1 cellular context compared by ENCODE assay signal in genomic region chr2:26721267-26722032, GRCh38.
TF ChIP-seq lines count a peak whose summit lies in the region.

No MANE protein-coding gene starts in this region.

TF ChIP-seq in HepG2, 621 proteins besides CTCF, POLR2A, EP300 and RAD21 (continued from another document and continues in another):
- TF ChIP-seq KIAA2018 (CRISPR knock-in tag; IDR thresholded peaks at IDR 0.05; ENCODE audit: borderline replicate concordance) (no peak), MLLT10 (CRISPR knock-in tag; IDR thresholded peaks at IDR 0.05) (no peak), CREB3 (CRISPR knock-in tag; IDR thresholded peaks at IDR 0.05) (no peak), SATB2 (CRISPR knock-in tag; IDR thresholded peaks at IDR 0.05) (no peak), PCBP1 (IDR thresholded peaks at IDR 0.05; ENCODE audit: borderline replicate concordance, low read depth, low read length) (no peak), ZNF337 (CRISPR knock-in tag; IDR thresholded peaks at IDR 0.05; ENCODE audit: borderline replicate concordance, low read depth) (no peak), GLI4 (CRISPR knock-in tag; IDR thresholded peaks at IDR 0.05; ENCODE audit: borderline replicate concordance) (no peak), FOXA1 (IDR thresholded peaks at IDR 0.05) (no peak), FOXA1 (CRISPR knock-in tag; IDR thresholded peaks at IDR 0.05) (peak; percentile 98), TARDBP (CRISPR knock-in tag; IDR thresholded peaks at IDR 0.05) (peak; percentile 63; the same call in 1 of the 2 replicates), HMGXB4 (CRISPR knock-in tag; IDR thresholded peaks at IDR 0.05; ENCODE audit: borderline replicate concordance in 1 of 2, low read depth in 1 of 2) (no peak), SP140L (CRISPR knock-in tag; IDR thresholded peaks at IDR 0.05; ENCODE audit: borderline replicate concordance) (no peak), ZNF333 (CRISPR knock-in tag; IDR thresholded peaks at IDR 0.05; ENCODE audit: borderline replicate concordance) (no peak), MTA3 (CRISPR knock-in tag; IDR thresholded peaks at IDR 0.05) (no peak), MXD4 (CRISPR knock-in tag; IDR thresholded peaks at IDR 0.05) (no peak), BRD4 (CRISPR knock-in tag; IDR thresholded peaks at IDR 0.05) (no peak), ESRRA (CRISPR knock-in tag; IDR thresholded peaks at IDR 0.05; ENCODE audit: low read depth) (peak; percentile 71), IKZF1 (IDR thresholded peaks at IDR 0.05) (no peak), ZNF687 (CRISPR knock-in tag; IDR thresholded peaks at IDR 0.05) (peak; percentile 46), GPN1 (CRISPR knock-in tag; IDR thresholded peaks at IDR 0.05; ENCODE audit: borderline replicate concordance) (no peak), ZNF75D (CRISPR knock-in tag; IDR thresholded peaks at IDR 0.05; ENCODE audit: borderline replicate concordance) (no peak), ZNF720 (CRISPR knock-in tag; IDR thresholded peaks at IDR 0.05) (no peak), ZNF350 (CRISPR knock-in tag; IDR thresholded peaks at IDR 0.05; ENCODE audit: borderline replicate concordance, low read depth) (peak; percentile 64), TRIM24 (CRISPR knock-in tag; IDR thresholded peaks at IDR 0.05) (no peak), ATRX (CRISPR knock-in tag; IDR thresholded peaks at IDR 0.05; ENCODE audit: borderline replicate concordance) (no peak), CCDC6 (CRISPR knock-in tag; IDR thresholded peaks at IDR 0.05) (no peak), PHF8 (CRISPR knock-in tag; IDR thresholded peaks at IDR 0.05) (peak; percentile 32; the same call in 1 of the 2 replicates), ZNF512B (CRISPR knock-in tag; IDR thresholded peaks at IDR 0.05; ENCODE audit: borderline replicate concordance) (no peak), MED1 (CRISPR knock-in tag; IDR thresholded peaks at IDR 0.05) (no peak), MXD3 (CRISPR knock-in tag; IDR thresholded peaks at IDR 0.05) (0 out of 2 replicates have a peak, but pooled peaks have one; percentile 19), ZNF501 (CRISPR knock-in tag; IDR thresholded peaks at IDR 0.05) (no peak), FOSL2 (CRISPR knock-in tag; IDR thresholded peaks at IDR 0.05) (peak; percentile 79), ZBTB37 (CRISPR knock-in tag; IDR thresholded peaks at IDR 0.05) (no peak), ATF6 (CRISPR knock-in tag; conservative IDR thresholded peaks at IDR 0.05) (no peak), ZNF709 (CRISPR knock-in tag; IDR thresholded peaks at IDR 0.05) (no peak), ZNF263 (CRISPR knock-in tag; IDR thresholded peaks at IDR 0.05) (peak; percentile 80; the same call in 1 of the 2 replicates), NCOA5 (CRISPR knock-in tag; IDR thresholded peaks at IDR 0.05) (no peak), ZNF678 (CRISPR knock-in tag; IDR thresholded peaks at IDR 0.05) (no peak), ZNF556 (CRISPR knock-in tag; IDR thresholded peaks at IDR 0.05; ENCODE audit: borderline replicate concordance) (no peak), ZNF562 (CRISPR knock-in tag; IDR thresholded peaks at IDR 0.05; ENCODE audit: borderline replicate concordance) (no peak), HNF4A (CRISPR knock-in tag; IDR thresholded peaks at IDR 0.05) (peak; percentile 76), JARID2 (CRISPR knock-in tag; IDR thresholded peaks at IDR 0.05; ENCODE audit: insufficient replicate concordance) (no peak), ZFP36L1 (CRISPR knock-in tag; IDR thresholded peaks at IDR 0.05) (no peak), GABPB1 (CRISPR knock-in tag; IDR thresholded peaks at IDR 0.05) (0 out of 2 replicates have a peak, but pooled peaks have one; percentile 30)
